In genomic region chr2:180124273-180124881, GRCh38 we compare ENCODE assay signal across 1 cellular context.
TF ChIP-seq lines count a peak whose summit lies in the region.

No MANE protein-coding gene starts in this region.

TF ChIP-seq in WTC11, 78 proteins besides CTCF, POLR2A, EP300 and RAD21 (continued from another document):
- no peak for TF ChIP-seq PRDM15 (CRISPR knock-in tag; IDR thresholded peaks at IDR 0.05)
- TF ChIP-seq SMAD4 (CRISPR knock-in tag; IDR thresholded peaks at IDR 0.05), result no peak
- no peak for TF ChIP-seq JAZF1 (CRISPR knock-in tag; IDR thresholded peaks at IDR 0.05)
- TF ChIP-seq NFE2L1 (CRISPR knock-in tag; IDR thresholded peaks at IDR 0.05), result no peak
- TF ChIP-seq ZNF671 (CRISPR knock-in tag; IDR thresholded peaks at IDR 0.05), result no peak
TF ChIP-seq in WTC11: peak in this region for 0.
